ENCODE assay signal across 14 cellular contexts in the genomic region with DNA sequence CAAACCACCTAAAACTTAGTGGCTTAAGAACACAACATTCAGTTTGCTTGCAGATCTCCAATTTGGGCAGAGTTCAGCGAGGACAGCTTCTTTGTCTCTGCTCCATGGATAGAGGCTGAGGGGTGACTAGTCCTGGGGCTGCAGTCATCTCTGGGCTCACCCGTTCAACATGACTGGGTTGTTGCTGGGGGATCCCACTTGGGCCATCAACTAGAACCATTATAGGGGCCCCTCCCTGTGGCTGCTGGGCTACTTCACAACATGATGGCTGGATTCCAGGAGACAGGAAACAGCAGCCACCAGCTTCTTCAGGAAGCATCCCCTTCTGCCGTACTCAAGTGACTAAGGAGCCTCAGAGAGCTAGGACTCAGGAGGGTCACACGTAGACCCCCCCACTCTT.
"Had no signal": no experiment of that assay in that cellular context is flagged by ENCODE, and none has a peak within 500 bp of the region (broad histone marks: within the 10 kb centered on the region; RNA-seq: fewer than 3 reads in every experiment).

No MANE protein-coding gene starts in this region.

- ATAC-seq: activated CD8-positive, alpha-beta T cell treated with anti-CD3 and anti-CD28 coated beads, Interleukin-2, amount 10 ng/mL, durations not matched to agents 7 days and 5 days; esophagus mucosa; stimulated activated memory B cell treated with anti-CD40 and anti-IgM and Interleukin-4, amounts not matched to agents 10 μg/mL and 1 μg/mL and 100 μg/mL, for 72 hours had no signal

- H3K9me3 ChIP-seq: breast epithelium, pancreas, SJSA1, transverse colon had no signal

- H3K4me1 ChIP-seq: breast epithelium, pancreas had no signal

- H3K4me3 ChIP-seq: breast epithelium, hepatocyte, pancreas, SJSA1, transverse colon had no signal

- H2AFZ ChIP-seq: hepatocyte had no signal

- H3K27me3 ChIP-seq: breast epithelium, hepatocyte, pancreas, SJSA1, transverse colon had no signal

- H3K4me2 ChIP-seq: hepatocyte had no signal

- H3K27ac ChIP-seq: hepatocyte, pancreas, SJSA1 had no signal

- H3K79me2 ChIP-seq: hepatocyte had no signal

- DNase-seq: activated B cell treated with CpG ODN at 0.5 μM for 24 hours; activated CD4-positive, alpha-beta T cell treated with anti-CD3 and anti-CD28 coated beads for 48 hours; activated CD8-positive, alpha-beta T cell treated with anti-CD3 and anti-CD28 coated beads, Interleukin-2, amount 10 ng/mL, durations not matched to agents 7 days and 5 days; activated naive CD4-positive, alpha-beta T cell; activated naive CD8-positive, alpha-beta T cell treated with anti-CD3 and anti-CD28 coated beads, Interleukin-2, amount 10 ng/mL, durations not matched to agents 7 days and 5 days; aorta; pancreas; stimulated activated CD4-positive, alpha-beta T cell treated with anti-CD3 and anti-CD28 coated beads, Interleukin-2, amount 100 ng/mL, for 48 hours; transverse colon had no signal

- H3K36me3 ChIP-seq: breast epithelium, pancreas, SJSA1, transverse colon had no signal
